ENCODE assay signal across 20 cellular contexts in genomic region chr7:112088484-112089016, GRCh38.
A peak's percentile ranks its signal among the peaks of the same experiment; 100 is the strongest.
DNase-seq lines count a peak whose midpoint lies in the region; ATAC-seq, FAIRE-seq and TF ChIP-seq lines count a peak whose summit lies in the region.
"Had no signal": no experiment of that assay in that cellular context is flagged by ENCODE, and none has a peak within 500 bp of the region (broad histone marks: within the 10 kb centered on the region; RNA-seq: fewer than 3 reads in every experiment).

No MANE protein-coding gene starts in this region.

- CTCF ChIA-PET in A549 (lab: Yijun Ruan, JAX) (no interaction called here), HEK293 (lab: Yijun Ruan, JAX) (no interaction called here), H1 (lab: Charles Lee; ENCODE audit: partially characterized antibody) (no interaction called here)

- no peak overlapping the region for H3K9ac ChIP-seq in H1 (replicated peaks in 1 of 4; ENCODE audit: extremely low read depth in 1 of 4, low read depth in 3 of 4, low read length in 3 of 4)
- no peak overlapping the region for H3K9ac ChIP-seq in mesenchymal stem cell (ENCODE audit: low read length)
- H3K9ac ChIP-seq: BLaER1 had no signal

- H3K4me3 ChIP-seq in A549 (no peak overlapping the region), HEK293 (ENCODE audit: low read depth, low read length) (no peak overlapping the region), H1 (ENCODE audit: extremely low read depth in 1 of 4, insufficient read depth in 2 of 4, low read depth in 3 of 4, low read length in 4 of 4) (no peak overlapping the region), mesenchymal stem cell (ENCODE audit: insufficient read depth in 1 of 2, low read depth in 1 of 2, low read length in 2 of 2) (no peak overlapping the region)
- H3K4me3 ChIP-seq: BLaER1 had no signal

- H2AK5ac ChIP-seq in H1 (ENCODE audit: low read depth, low read length) (no peak overlapping the region), mesenchymal stem cell (ENCODE audit: low read length, severe bottlenecking) (peak overlapping the region; percentile 66)

- H3K36me3 ChIP-seq in HEK293 (ENCODE audit: control insufficient read depth in 2 of 2, insufficient read depth in 1 of 2, low read length in 2 of 2) (no peaks in the 10 kb centered on the region), H1 (ENCODE audit: control insufficient read depth in 2 of 4, insufficient read depth in 4 of 4, low read length in 3 of 4) (no peaks in the 10 kb centered on the region), mesenchymal stem cell (ENCODE audit: control insufficient read depth in 1 of 2, insufficient read depth in 2 of 2, low read depth in 1 of 2, low read length in 2 of 2) (no peaks in the 10 kb centered on the region)
- H3K36me3 ChIP-seq: BLaER1 had no signal

- H3K27ac ChIP-seq in A549 (peak overlapping the region in 1 of 2 experiments; percentile 46; a peak in 2 of 6 replicates), HEK293 (ENCODE audit: extremely low read depth, low read depth, low read length) (no peak overlapping the region), H1 (ENCODE audit: low read depth, low read length) (no peak overlapping the region), mesenchymal stem cell (ENCODE audit: low read length, poor library complexity, severe bottlenecking) (no peak overlapping the region)
- H3K27ac ChIP-seq: BLaER1, C4-2B had no signal

- peaks cover 0 to 2% of the 10 kb centered on the region in 2 experiments; a peak in 1 of 4 replicates for H3K79me2 ChIP-seq in H1 (ENCODE audit: control insufficient read depth in 1 of 2, insufficient read depth in 2 of 2, low read length in 2 of 2)

- H3K23ac ChIP-seq in H1 (ENCODE audit: insufficient read length) (no peak overlapping the region), mesenchymal stem cell (ENCODE audit: low read length in 2 of 2) (no peak overlapping the region)

- H3K4me2 ChIP-seq in A549: peak overlapping the region; percentile 70
- no peak overlapping the region for H3K4me2 ChIP-seq in H1 (ENCODE audit: insufficient read depth in 1 of 2, low read depth in 2 of 2, low read length in 2 of 2)
- H3K4me2 ChIP-seq in mesenchymal stem cell (ENCODE audit: low read length, poor library complexity, severe bottlenecking): no peak overlapping the region
- H3K4me2 ChIP-seq: BLaER1 had no signal

- TF ChIP-seq EP300 in A549 (IDR thresholded peaks at IDR 0.05) (no peak), H1 (IDR thresholded peaks at IDR 0.05; ENCODE audit: borderline replicate concordance in 1 of 2, low read depth in 2 of 2, low read length in 2 of 2) (no peak)

- WGBS in A549 (ENCODE audit: missing lambda C conversion rate): 73% methylated on average over 4 of the region's 4 CpGs
- WGBS in H1 (ENCODE audit: extremely low coverage in 1 of 2, insufficient coverage in 1 of 2, insufficient read length in 1 of 2, insufficient replicate concordance in 2 of 2, low coverage in 1 of 2, low lambda C conversion rate in 2 of 2, missing lambda C conversion rate in 1 of 2), 2 experiments: 81% methylated on average over 4 of the region's 4 CpGs; no CpG with 5 or more reads in 1 of the 2 experiments
- WGBS in mesenchymal stem cell: 86% methylated on average over 1 of the region's 4 CpGs

- H2BK5ac ChIP-seq in H1 (ENCODE audit: low read depth, low read length) (no peak overlapping the region), mesenchymal stem cell (ENCODE audit: low read depth, low read length, poor library complexity, severe bottlenecking) (no peak overlapping the region)

- TF ChIP-seq CTCF in A549 (IDR thresholded peaks at IDR 0.05): no peak
- TF ChIP-seq CTCF in HEK293 (tag by site-specific recombination; IDR thresholded peaks at IDR 0.05): no peak
- TF ChIP-seq CTCF in H1 (IDR thresholded peaks at IDR 0.05; ENCODE audit: control extremely low read depth in 1 of 3, insufficient read depth in 1 of 3, low read depth in 1 of 3, low read length in 3 of 3): no peak

- FAIRE-seq in A549 (lab: Jason Lieb, UNC) (peak; percentile 39), H1 (lab: Jason Lieb, UNC) (no peak), GM19239 (lab: Jason Lieb, UNC) (no peak)
- FAIRE-seq: D721Med, G401.6, GM12892 had no signal

- H3K27me3 ChIP-seq in H1 (replicated peaks in 1 of 4; ENCODE audit: control insufficient read depth in 3 of 4, extremely low read depth in 1 of 4, insufficient read depth in 3 of 4, low read length in 3 of 4): no peaks in the 10 kb centered on the region
- no peaks in the 10 kb centered on the region for H3K27me3 ChIP-seq in mesenchymal stem cell (ENCODE audit: control insufficient read depth in 1 of 2, insufficient read depth in 1 of 2, low read length in 2 of 2)
- H3K27me3 ChIP-seq: BLaER1 had no signal

- H2AFZ ChIP-seq in H1 (ENCODE audit: low read length) (no peak overlapping the region), mesenchymal stem cell (ENCODE audit: low read depth, low read length) (no peak overlapping the region)

- H2BK120ac ChIP-seq in H1 (replicated peaks; ENCODE audit: low read depth, low read length): no peak overlapping the region
- no peak overlapping the region for H2BK120ac ChIP-seq in mesenchymal stem cell (ENCODE audit: low read depth, low read length)

- H2BK12ac ChIP-seq in H1 (ENCODE audit: low read depth, low read length) (no peak overlapping the region), mesenchymal stem cell (ENCODE audit: low read length in 2 of 2) (no peak overlapping the region)

- no peak overlapping the region for H3K18ac ChIP-seq in H1 (ENCODE audit: extremely low read depth, low read length)
- H3K18ac ChIP-seq in mesenchymal stem cell (ENCODE audit: low read depth in 1 of 2, low read length in 2 of 2): no peak overlapping the region

- POLR2A ChIA-PET in A549 (lab: Yijun Ruan, JAX): no interaction called here
- POLR2A ChIA-PET in HEK293 (lab: Yijun Ruan, JAX): no interaction called here
- POLR2A ChIA-PET in H1 (lab: Charles Lee; ENCODE audit: partially characterized antibody): no interaction called here

- H4K8ac ChIP-seq in H1 (ENCODE audit: extremely low read depth, insufficient read depth, low read length) (no peak overlapping the region), mesenchymal stem cell (ENCODE audit: low read length) (no peak overlapping the region)

- H4K91ac ChIP-seq in H1 (replicated peaks; ENCODE audit: insufficient read length, low read length) (no peak overlapping the region), mesenchymal stem cell (ENCODE audit: low read length) (peak overlapping the region; percentile 31)

- no peaks in the 10 kb centered on the region for H3K9me3 ChIP-seq in A549
- H3K9me3 ChIP-seq in HEK293 (ENCODE audit: control insufficient read depth, insufficient read depth, low read depth, low read length): no peaks in the 10 kb centered on the region
- H3K9me3 ChIP-seq in H1 (ENCODE audit: insufficient read depth in 2 of 2, low read depth in 1 of 2, low read length in 1 of 2): no peaks in the 10 kb centered on the region
- no peaks in the 10 kb centered on the region for H3K9me3 ChIP-seq in mesenchymal stem cell (ENCODE audit: control insufficient read depth, low read length)
- H3K9me3 ChIP-seq: BLaER1 had no signal

- TF ChIP-seq POLR2A in A549 (IDR thresholded peaks at IDR 0.05; ENCODE audit: low read length) (no peak), H1 (IDR thresholded peaks at IDR 0.05; ENCODE audit: control extremely low read depth in 1 of 2, low read depth in 2 of 2, low read length in 2 of 2) (no peak)

- no peak overlapping the region for H2BK15ac ChIP-seq in H1 (ENCODE audit: low read length)
- no peak overlapping the region for H2BK15ac ChIP-seq in mesenchymal stem cell (ENCODE audit: low read depth, poor library complexity, severe bottlenecking)

- no peak overlapping the region for H3K4ac ChIP-seq in H1 (replicated peaks; ENCODE audit: insufficient read length, low read depth, low read length)
- H3K4ac ChIP-seq in mesenchymal stem cell (ENCODE audit: low read depth in 1 of 2, low read length in 2 of 2): no peak overlapping the region

- no peak overlapping the region for H3K56ac ChIP-seq in H1 (replicated peaks; ENCODE audit: insufficient read length, low read depth, low read length)

- H3K14ac ChIP-seq in H1 (ENCODE audit: insufficient read length) (no peak overlapping the region), mesenchymal stem cell (ENCODE audit: low read length in 2 of 2) (no peak overlapping the region)

- H3K4me1 ChIP-seq in A549 (peaks cover 59% of the 10 kb centered on the region), HEK293 (ENCODE audit: control insufficient read depth, insufficient read depth, low read length) (peaks cover 22% of the 10 kb centered on the region), H1 (replicated peaks in 1 of 4; ENCODE audit: control insufficient read depth in 3 of 4, insufficient read depth in 4 of 4, low read length in 3 of 4) (no peaks in the 10 kb centered on the region), mesenchymal stem cell (ENCODE audit: control insufficient read depth, insufficient read depth, low read depth, low read length) (peaks cover 5% of the 10 kb centered on the region)

- no peak for ATAC-seq in A549
- no peak for ATAC-seq in HG03139 (IDR thresholded peaks at IDR 0.05; ENCODE audit: unreplicated experiment)
- ATAC-seq: CD8-positive, alpha-beta T cell had no signal

- H3K79me1 ChIP-seq in H1 (ENCODE audit: low read depth, low read length) (no peaks in the 10 kb centered on the region), mesenchymal stem cell (replicated peaks; ENCODE audit: low read length, poor library complexity, severe bottlenecking) (peaks cover 13% of the 10 kb centered on the region)

- TF ChIP-seq RAD21 in A549 (conservative IDR thresholded peaks at IDR 0.05 in 1 of 2, IDR thresholded peaks at IDR 0.05 in 1 of 2) (no peak), H1 (IDR thresholded peaks at IDR 0.05 in 1 of 2, conservative IDR thresholded peaks at IDR 0.05 in 1 of 2; ENCODE audit: low read depth in 2 of 2, low read length in 2 of 2) (no peak)

- no peaks in the 10 kb centered on the region for H3K23me2 ChIP-seq in H1 (ENCODE audit: low read depth, low read length)

- H2BK20ac ChIP-seq in H1 (ENCODE audit: low read length): no peak overlapping the region

- no peaks in the 10 kb centered on the region for H4K20me1 ChIP-seq in H1 (replicated peaks in 1 of 2; ENCODE audit: control insufficient read depth in 1 of 2, insufficient read depth in 2 of 2, low read length in 2 of 2)

- no peak overlapping the region for H4K5ac ChIP-seq in H1 (ENCODE audit: insufficient read length, low read depth, low read length)

- DNase-seq in A549 (ENCODE audit: low read depth in 1 of 2, low spot score in 1 of 2) (no peak), H1 (ENCODE audit: low read depth in 1 of 2, low spot score in 2 of 2) (no peak), mesenchymal stem cell (no peak), GM19239 (ENCODE audit: insufficient read length, low spot score) (no peak), COLO829 (ENCODE audit: low spot score) (no peak)
- no peak for DNase-seq in activated effector memory CD4-positive, alpha-beta T cell treated with Interleukin-2 at 50 U/mL for 16 hours
- DNase-seq: CD4-positive, CD25-positive, alpha-beta regulatory T cell; CD8-positive, alpha-beta T cell; DMS153; DND-41; GOT3; H7; HCEC 1CT had no signal

TF ChIP-seq in A549, 52 proteins besides CTCF, POLR2A, EP300 and RAD21 (continues in another document):
- TF ChIP-seq HDAC2 (IDR thresholded peaks at IDR 0.05): peak; percentile 47; the same call in 1 of the 2 replicates

TF ChIP-seq in HEK293, 187 proteins besides CTCF, POLR2A, EP300 and RAD21 (continues in another document):
- no peak for TF ChIP-seq ZBTB20 (tag by site-specific recombination; IDR thresholded peaks at IDR 0.05)

TF ChIP-seq in H1, 55 proteins besides CTCF, POLR2A, EP300 and RAD21 (continues in another document):
- TF ChIP-seq KDM1A (IDR thresholded peaks at IDR 0.05; ENCODE audit: borderline replicate concordance, low read length): peak; percentile 36; the same call in 1 of the 2 replicates
